Comparison of ENCODE assay signal across 8 cellular contexts in the genomic region with DNA sequence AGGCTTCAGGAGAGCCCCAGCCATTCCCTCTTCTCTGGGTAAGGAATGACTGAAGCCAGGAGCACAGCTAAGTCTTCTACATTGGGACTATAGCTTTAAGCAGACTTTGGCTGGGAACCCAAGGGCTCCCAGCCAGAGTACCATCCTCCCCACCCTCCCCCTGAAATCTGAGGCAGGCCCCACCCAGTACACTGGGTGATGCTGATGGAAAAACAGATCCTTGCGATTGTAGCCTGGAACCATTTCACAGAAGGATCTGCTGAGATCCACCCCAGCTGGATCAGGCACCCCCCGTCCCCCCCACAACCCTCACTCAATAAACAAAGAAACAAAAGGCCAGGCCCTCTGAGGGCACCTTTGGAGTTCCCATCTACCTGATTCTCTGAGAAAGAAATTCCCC. TPM values are rescaled to one million over a fixed set of nuclear protein-coding genes. Genes with fewer than 3 reads are reported as not detected.
DNase-seq lines count a peak whose midpoint lies in the region; TF ChIP-seq lines count a peak whose summit lies in the region.

No MANE protein-coding gene starts in this region.

- H3K27me3 Mint-ChIP-seq in immature natural killer cell (ENCODE audit: low read depth in 3 of 3), result peaks cover 0 to 2% (median 0%) of the 10 kb centered on the region in 3 donors

- DNase-seq in DMS79 (lab: John Stamatoyannopoulos, UW), result peak; percentile 65
- peak; percentile 67 for DNase-seq in RWPE1 (ENCODE audit: low spot score)
- peak; percentile 81 for DNase-seq in globus pallidus (ENCODE audit: low spot score)
- peak; percentile 81 for DNase-seq in putamen (ENCODE audit: low spot score)
- no peak for DNase-seq in NCI-H146 (lab: John Stamatoyannopoulos, UW)
- DNase-seq in glomerular visceral epithelial cell (ENCODE audit: extremely low spot score), result no peak
- no peak for DNase-seq in immature natural killer cell
- DNase-seq in GM13976 (ENCODE audit: low spot score), result no peak

- peaks cover 0 to 16% of the 10 kb centered on the region in 2 donors for H3K4me1 Mint-ChIP-seq in immature natural killer cell

- TF ChIP-seq CTCF in RWPE1 (conservative IDR thresholded peaks at IDR 0.05; ENCODE audit: low read depth) (no peak), GM13976 (IDR thresholded peaks at IDR 0.05; ENCODE audit: borderline replicate concordance, control extremely low read depth, extremely low read depth, insufficient read depth, missing control alignments) (no peak)

- POLR2A ChIA-PET in RWPE1 (lab: Yijun Ruan, JAX; ENCODE audit: low non-redundant PET), result no interaction called here

- H3K9me3 Mint-ChIP-seq in immature natural killer cell, result no peaks in the 10 kb centered on the region

- peaks cover 0 to 8% (median 7%) of the 10 kb centered on the region in 3 donors for H3K36me3 Mint-ChIP-seq in immature natural killer cell

- H3K4me3 Mint-ChIP-seq in immature natural killer cell, result no peak overlapping the region

- in situ Hi-C loops in GM13976 (cut with MboI; ENCODE audit: low sequenced_read_pairs, unreplicated experiment), result no loop called here

- H3K27ac Mint-ChIP-seq in immature natural killer cell, result no peak overlapping the region

- peak overlapping the region; percentile 100 for H3K27ac ChIP-seq in RWPE1

- CTCF ChIA-PET in RWPE1 (lab: Yijun Ruan, JAX), result interaction anchor here (0.6 to 3.7 kb wide), 4 partner anchors 13 to 538 kb away, joined by 3 to 18 read pairs (median 4); no protein-coding TSS in a partner anchor

RNA-seq across cellular contexts. Expression of a gene that starts 39.8 kb away (rescaled TPM):
- 10 to 100 TPM in 1 of 3 donors, 1 to 10 TPM in 2; 6.0 to 22.6 (median 8.6) TPM for polyA plus RNA-seq in immature natural killer cell

RNA-seq across cellular contexts. Expression of a gene that starts 41.9 kb away (rescaled TPM):
- polyA plus RNA-seq in immature natural killer cell, result 10 to 100 TPM in 2 of 3 donors, 1 to 10 TPM in 1; 2.7 to 92.5 (median 10.5) TPM

RNA-seq across cellular contexts. Expression of a gene that starts 42.2 kb away (rescaled TPM):
- polyA plus RNA-seq in immature natural killer cell, result 1 to 10 TPM in 2 of 3 donors, not detected in 1; 3.4 to 4.7 TPM

Comparison
In these comparisons a context has a peak if more than half of its experiments do, and no peak if none do; other contexts are left out.
1. DNase-seq: peak in DMS79 (single experiment), RWPE1 (single experiment), globus pallidus (single experiment) and putamen (single experiment); none in NCI-H146 (single experiment), glomerular visceral epithelial cell (single experiment), immature natural killer cell (0 of 3) and GM13976 (single experiment).